3 cellular contexts compared by ENCODE assay signal in genomic region chr9:10212702-10213101, GRCh38.
"Had no signal": no experiment of that assay in that cellular context is flagged by ENCODE, and none has a peak within 500 bp of the region (broad histone marks: within the 10 kb centered on the region; RNA-seq: fewer than 3 reads in every experiment).

No MANE protein-coding gene starts in this region.

- H3K4me3 ChIP-seq: GM12878 had no signal

- ATAC-seq: GM12878 had no signal

- DNase-seq: GDM1, GF-D8 had no signal
